22 cellular contexts compared by ENCODE assay signal in genomic region chr1:115218034-115218405, GRCh38.
"Had no signal": no experiment of that assay in that cellular context is flagged by ENCODE, and none has a peak within 500 bp of the region (broad histone marks: within the 10 kb centered on the region; RNA-seq: fewer than 3 reads in every experiment).

No MANE protein-coding gene starts in this region.

- H3K9me3 ChIP-seq: gastroesophageal sphincter, lower lobe of right lung, pancreas, right lobe of liver, testis, tibial nerve, upper lobe of right lung, vagina had no signal

- H3K36me3 ChIP-seq: gastroesophageal sphincter, lower lobe of right lung, pancreas, right lobe of liver, tibial nerve, upper lobe of right lung, vagina had no signal

- FAIRE-seq: endometrium, pancreas had no signal

- H3K4me1 ChIP-seq: gastroesophageal sphincter, lower lobe of right lung, right lobe of liver, upper lobe of right lung had no signal

- H3K27ac ChIP-seq: lower lobe of right lung, pancreas, right lobe of liver, upper lobe of right lung, vagina had no signal

- DNase-seq: cortex of kidney; effector memory CD4-positive, alpha-beta T cell; glutamatergic neuron; hippocampal formation; lower lobe of right lung; mesendoderm; naive B cell; occipital lobe; pancreas; right lobe of liver; stimulated activated CD4-positive, alpha-beta T cell treated with anti-CD3 and anti-CD28 coated beads, Interleukin-2, amount 100 ng/mL, for 24 hours; stimulated activated CD4-positive, alpha-beta T cell treated with anti-CD3 and anti-CD28 coated beads, Interleukin-4, amount 100 ng/mL, for 4 hours; stimulated activated naive B cell treated with anti-CD40 and anti-IgM and Interleukin-4, amounts not matched to agents 10 μg/mL and 1 μg/mL and 100 μg/mL, for 72 hours; stimulated activated naive CD8-positive, alpha-beta T cell treated with anti-CD3 and anti-CD28 coated beads, Interleukin-15, amount 100 ng/mL, for 72 hours; testis; upper lobe of right lung had no signal

- ATAC-seq: esophagus mucosa; left lobe of liver; lower lobe of right lung; right lobe of liver; stimulated activated naive B cell treated with anti-CD40 and anti-IgM and Interleukin-4, amounts not matched to agents 10 μg/mL and 1 μg/mL and 100 μg/mL, for 72 hours; stimulated activated naive CD8-positive, alpha-beta T cell treated with anti-CD3 and anti-CD28 coated beads, Interleukin-15, amount 100 ng/mL, for 72 hours; upper lobe of right lung had no signal

- H3K27me3 ChIP-seq: gastroesophageal sphincter, pancreas, right lobe of liver, testis, tibial nerve, upper lobe of right lung, vagina had no signal

- H3K4me3 ChIP-seq: gastroesophageal sphincter, lower lobe of right lung, pancreas, right lobe of liver, testis, tibial nerve, upper lobe of right lung, vagina had no signal
